8 cellular contexts compared by ENCODE assay signal in genomic region chr15:60255390-60255789, GRCh38.
A peak's percentile ranks its signal among the peaks of the same experiment; 100 is the strongest.
DNase-seq lines count a peak whose midpoint lies in the region; ATAC-seq lines count a peak whose summit lies in the region.

No MANE protein-coding gene starts in this region.

- peaks cover 30% of the 10 kb centered on the region for H3K27me3 Mint-ChIP-seq in activated CD4-positive, alpha-beta memory T cell treated with anti-CD3 and anti-CD28 coated beads for 36 hours

- H3K36me3 Mint-ChIP-seq in activated CD4-positive, alpha-beta memory T cell treated with anti-CD3 and anti-CD28 coated beads for 36 hours, result no peaks in the 10 kb centered on the region

- no peaks in the 10 kb centered on the region for H3K9me3 Mint-ChIP-seq in activated CD4-positive, alpha-beta memory T cell treated with anti-CD3 and anti-CD28 coated beads for 36 hours

- CTCF ChIA-PET in activated CD4-positive, alpha-beta memory T cell treated with anti-CD3 and anti-CD28 coated beads for 36 hours (lab: Charles Lee), result no interaction called here

- peaks cover 3% of the 10 kb centered on the region for H3K4me1 Mint-ChIP-seq in activated CD4-positive, alpha-beta memory T cell treated with anti-CD3 and anti-CD28 coated beads for 36 hours (ENCODE audit: low read depth)

- ATAC-seq in GM19025 (IDR thresholded peaks at IDR 0.05; ENCODE audit: low read depth, unreplicated experiment) (peak; percentile 89), HG03103 (IDR thresholded peaks at IDR 0.05; ENCODE audit: low read depth, unreplicated experiment) (peak; percentile 89)

- peak; percentile 44 for DNase-seq in ACHN
- DNase-seq in activated CD4-positive, alpha-beta memory T cell treated with anti-CD3 and anti-CD28 coated beads for 36 hours, result peak; percentile 60
- DNase-seq in pons (ENCODE audit: low spot score), result peak; percentile 30
- no peak for DNase-seq in dedifferentiated amniotic fluid mesenchymal stem cell (ENCODE audit: extremely low spot score)
- DNase-seq in activated gamma-delta T cell treated with Interleukin-2 at 50 U/mL for 16 hours, result no peak
- no peak for DNase-seq in EL

- in situ Hi-C loops in ACHN (cut with HindIII; ENCODE audit: low pct_ligation_motif_present, low pct_unique_long_range_greater_than_20kb, low sequenced_read_pairs), result no loop called here

- intact Hi-C loops in activated CD4-positive, alpha-beta memory T cell treated with anti-CD3 and anti-CD28 coated beads for 36 hours (cut with micrococcal nuclease), result loop anchor here (1.0 kb wide), 2 partner anchors 100 to 336 kb away; no protein-coding TSS in a partner anchor

- no peak overlapping the region for H3K27ac Mint-ChIP-seq in activated CD4-positive, alpha-beta memory T cell treated with anti-CD3 and anti-CD28 coated beads for 36 hours

- POLR2A ChIA-PET in activated CD4-positive, alpha-beta memory T cell treated with anti-CD3 and anti-CD28 coated beads for 36 hours (lab: Charles Lee), result no interaction called here

- no peak overlapping the region for H3K4me3 Mint-ChIP-seq in activated CD4-positive, alpha-beta memory T cell treated with anti-CD3 and anti-CD28 coated beads for 36 hours

Comparison
In these comparisons a context has a peak if more than half of its experiments do, and no peak if none do; other contexts are left out.
1. DNase-seq: peak in ACHN (single experiment), activated CD4-positive, alpha-beta memory T cell treated with anti-CD3 and anti-CD28 coated beads for 36 hours (single experiment) and pons (single experiment); none in dedifferentiated amniotic fluid mesenchymal stem cell (single experiment), activated gamma-delta T cell treated with Interleukin-2 at 50 U/mL for 16 hours (single experiment) and EL (single experiment).